Comparison of ENCODE assay signal across 8 cellular contexts in genomic region chr17:57911834-57912673, GRCh38. TPM values are rescaled to one million over a fixed set of nuclear protein-coding genes. Genes with fewer than 3 reads are reported as not detected.
DNase-seq lines count a peak whose midpoint lies in the region; ATAC-seq, FAIRE-seq and TF ChIP-seq lines count a peak whose summit lies in the region.

No MANE protein-coding gene starts in this region.

- TF ChIP-seq CTCF in kidney (IDR thresholded peaks at IDR 0.05; ENCODE audit: borderline replicate concordance, extremely low read depth, insufficient read depth) (no peak), thoracic aorta (IDR thresholded peaks at IDR 0.05) (no peak)

- H3K9ac ChIP-seq in kidney (ENCODE audit: low read length in 2 of 2): no peak overlapping the region

- H3K4me3 ChIP-seq in kidney (ENCODE audit: low read length in 2 of 2): no peak overlapping the region
- peak overlapping the region; percentile 43 for H3K4me3 ChIP-seq in thoracic aorta

- H3K27ac ChIP-seq in kidney (ENCODE audit: low read depth in 2 of 2, low read length in 2 of 2): no peak overlapping the region
- peak overlapping the region in 1 of 2 donors; percentile 42 for H3K27ac ChIP-seq in thoracic aorta

- no peaks in the 10 kb centered on the region for H3K27me3 ChIP-seq in thoracic aorta (replicated peaks; ENCODE audit: insufficient read depth)

- H3K36me3 ChIP-seq in kidney (ENCODE audit: control insufficient read depth in 1 of 2, insufficient read depth in 2 of 2, low read length in 2 of 2) (no peaks in the 10 kb centered on the region), thoracic aorta (no peaks in the 10 kb centered on the region)

- no peak for FAIRE-seq in kidney (lab: Jason Lieb, UNC)

- H3K4me1 ChIP-seq in kidney (ENCODE audit: control insufficient read depth in 1 of 2, insufficient read depth in 1 of 2, low read depth in 1 of 2, low read length in 2 of 2): peaks cover 20 to 27% of the 10 kb centered on the region in 2 donors
- H3K4me1 ChIP-seq in thoracic aorta (ENCODE audit: control insufficient read depth in 1 of 2, low read depth in 2 of 2): peaks cover 16 to 56% of the 10 kb centered on the region in 2 donors

- intact Hi-C loops in kidney (cut with DNase I): no loop called here

- no peaks in the 10 kb centered on the region for H3K9me3 ChIP-seq in kidney (ENCODE audit: control insufficient read depth in 1 of 2, low read length in 2 of 2)
- H3K9me3 ChIP-seq in thoracic aorta: no peaks in the 10 kb centered on the region

- ATAC-seq in thoracic aorta (ENCODE audit: insufficient number of reproducible peaks, low FRiP score, low read depth) (peak; percentile 76), GM21515 (IDR thresholded peaks at IDR 0.05; ENCODE audit: unreplicated experiment) (no peak), HG03280 (IDR thresholded peaks at IDR 0.05; ENCODE audit: unreplicated experiment) (no peak), HG02678 (IDR thresholded peaks at IDR 0.05; ENCODE audit: unreplicated experiment) (no peak), GM18502 (IDR thresholded peaks at IDR 0.05; ENCODE audit: poor library complexity, unreplicated experiment) (no peak)

- DNase-seq in NCI-H1436 (lab: John Stamatoyannopoulos, UW) (peak; percentile 91), amygdala (lab: John Stamatoyannopoulos, UW) (peak in 54 of 56 donors; percentile 41 to 97 (median 87)), kidney (peak; percentile 94), thoracic aorta (ENCODE audit: low spot score) (peak; percentile 76)

RNA-seq across cellular contexts. Expression of gene CUEDC1, which starts 43.2 kb away (rescaled TPM):
- total RNA-seq in kidney: 52.3 TPM
- 33.0 TPM for polyA plus RNA-seq in kidney (ENCODE audit: insufficient read depth, low read depth, low replicate concordance)
- 10 to 100 TPM; 32.7 to 93.1 TPM for total RNA-seq in thoracic aorta
